Comparison of ENCODE assay signal across 24 cellular contexts in the genomic region with DNA sequence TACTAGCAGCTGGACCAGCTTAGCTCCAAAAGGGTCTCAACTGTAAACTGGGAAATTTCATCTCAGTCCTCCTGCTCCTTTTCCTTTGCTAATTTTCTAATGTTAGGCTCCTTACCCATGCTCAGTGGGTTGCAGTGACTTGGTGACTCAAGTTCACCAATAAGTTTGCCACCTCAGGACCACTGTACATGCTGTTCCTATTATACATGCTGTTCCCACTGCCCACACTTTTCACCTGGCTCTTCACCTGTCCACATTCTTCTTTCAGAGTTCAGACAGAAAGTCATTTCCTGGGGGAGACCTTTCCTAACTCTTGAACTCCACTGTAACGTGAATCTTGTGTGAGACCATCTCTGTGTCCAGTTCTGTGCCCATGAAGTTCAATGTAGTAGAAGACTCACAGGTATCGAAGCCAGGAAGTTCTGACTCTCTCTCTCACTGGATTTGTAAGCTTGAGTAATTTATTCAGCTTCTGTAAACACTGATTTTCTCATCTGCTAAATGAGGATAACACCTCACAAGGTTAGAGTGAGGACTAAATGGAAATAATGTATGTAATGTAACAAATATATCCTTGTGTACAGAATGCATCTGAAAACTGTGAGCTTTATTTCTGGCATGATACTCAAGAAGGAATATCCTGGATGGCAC. TPM values are rescaled to one million over a fixed set of nuclear protein-coding genes. Genes with fewer than 3 reads are reported as not detected.
DNase-seq lines count a peak whose midpoint lies in the region; ATAC-seq and TF ChIP-seq lines count a peak whose summit lies in the region.
"Had no signal": no experiment of that assay in that cellular context is flagged by ENCODE, and none has a peak within 500 bp of the region (broad histone marks: within the 10 kb centered on the region; RNA-seq: fewer than 3 reads in every experiment).

No MANE protein-coding gene starts in this region.

- intact Hi-C loops in natural killer cell (cut with micrococcal nuclease), result no loop called here

- CTCF ChIA-PET in activated CD4-positive, alpha-beta T cell treated with anti-CD3 and anti-CD28 coated beads, Interleukin-2, amount 10 ng/mL, durations not matched to agents 7 days and 5 days (lab: Charles Lee), result interaction anchor here (0.5 to 6.1 kb wide), 14 partner anchors 8 to 286 kb away, joined by 3 to 34 read pairs (median 4); a partner anchor contains a TSS

- peaks cover 83% of the 10 kb centered on the region for H3K4me1 Mint-ChIP-seq in activated CD4-positive, alpha-beta T cell treated with anti-CD3 and anti-CD28 coated beads, Interleukin-2, amount 10 ng/mL, durations not matched to agents 7 days and 5 days
- H3K4me1 Mint-ChIP-seq in activated naive CD8-positive, alpha-beta T cell (ENCODE audit: low read depth), result peaks cover 78% of the 10 kb centered on the region
- H3K4me1 Mint-ChIP-seq in natural killer cell, result peaks cover 53 to 71% of the 10 kb centered on the region in 2 donors

- H3K27ac ChIP-seq in KOPT-K1 (ENCODE audit: low read depth, low read length, poor library complexity, severe bottlenecking), result peak overlapping the region; percentile 99
- H3K27ac ChIP-seq: A549, cardiac muscle cell, hepatocyte, SJCRH30, uterus had no signal

- no peak for TF ChIP-seq CTCF in natural killer cell (IDR thresholded peaks at IDR 0.05)

- peaks cover 37% of the 10 kb centered on the region for H3K9me3 ChIP-seq in KOPT-K1 (ENCODE audit: insufficient read depth, low read length, poor library complexity, severe bottlenecking)
- H3K9me3 ChIP-seq: A549, BE2C, uterus had no signal

- H3K4me3 Mint-ChIP-seq in activated CD4-positive, alpha-beta T cell treated with anti-CD3 and anti-CD28 coated beads, Interleukin-2, amount 10 ng/mL, durations not matched to agents 7 days and 5 days, result peak overlapping the region; percentile 5
- H3K4me3 Mint-ChIP-seq in activated naive CD8-positive, alpha-beta T cell, result peak overlapping the region; percentile 77
- H3K4me3 Mint-ChIP-seq in natural killer cell, result no peak overlapping the region
- H3K4me3 Mint-ChIP-seq: WTC11 had no signal

- H3K27me3 Mint-ChIP-seq in activated CD4-positive, alpha-beta T cell treated with anti-CD3 and anti-CD28 coated beads, Interleukin-2, amount 10 ng/mL, durations not matched to agents 7 days and 5 days, result no peaks in the 10 kb centered on the region
- H3K27me3 Mint-ChIP-seq in activated naive CD8-positive, alpha-beta T cell, result no peaks in the 10 kb centered on the region
- H3K27me3 Mint-ChIP-seq in natural killer cell (ENCODE audit: low read depth in 2 of 2), result no peaks in the 10 kb centered on the region

- no peak for TF ChIP-seq POLR2A in erythroblast (IDR thresholded peaks at IDR 0.05; ENCODE audit: low read length)

- POLR2A ChIA-PET in activated CD4-positive, alpha-beta T cell treated with anti-CD3 and anti-CD28 coated beads, Interleukin-2, amount 10 ng/mL, durations not matched to agents 7 days and 5 days (lab: Charles Lee), result interaction anchor here (0.6 to 1.7 kb wide), 4 partner anchors 9 to 289 kb away, joined by 3 to 11 read pairs (median 4); no protein-coding TSS in a partner anchor

- peaks cover 52% of the 10 kb centered on the region for H3K36me3 Mint-ChIP-seq in activated CD4-positive, alpha-beta T cell treated with anti-CD3 and anti-CD28 coated beads, Interleukin-2, amount 10 ng/mL, durations not matched to agents 7 days and 5 days (ENCODE audit: low read depth)
- peaks cover 37% of the 10 kb centered on the region for H3K36me3 Mint-ChIP-seq in activated naive CD8-positive, alpha-beta T cell
- H3K36me3 Mint-ChIP-seq in natural killer cell, result peaks cover 19% of the 10 kb centered on the region
- H3K36me3 Mint-ChIP-seq: WTC11 had no signal

- ATAC-seq in natural killer cell (no peak), HG02759 (IDR thresholded peaks at IDR 0.05; ENCODE audit: unreplicated experiment) (no peak)
- ATAC-seq: A549, PC-3, WTC11 had no signal

- DNase-seq in activated CD4-positive, alpha-beta T cell treated with anti-CD3 and anti-CD28 coated beads, Interleukin-2, amount 10 ng/mL, durations not matched to agents 7 days and 5 days, result no peak
- DNase-seq in activated CD4-positive, alpha-beta T cell treated with anti-CD3 and anti-CD28 coated beads for 48 hours, result no peak
- no peak for DNase-seq in natural killer cell
- DNase-seq in stimulated activated CD8-positive, alpha-beta memory T cell treated with anti-CD3 and anti-CD28 coated beads, Interleukin-4, amount 100 ng/mL, for 48 hours, result no peak
- DNase-seq in erythroblast (lab: John Stamatoyannopoulos, UW), result no peak
- DNase-seq: BE2C, EL, foreskin melanocyte, NCI-H1092 treated with DMSO at 0.1 percent for 48 hours, NCI-H2029 treated with DMSO at 0.1 percent for 48 hours, SJCRH30, substantia nigra, uterus had no signal

- peak overlapping the region; percentile 96 for H3K27ac Mint-ChIP-seq in activated CD4-positive, alpha-beta T cell treated with anti-CD3 and anti-CD28 coated beads, Interleukin-2, amount 10 ng/mL, durations not matched to agents 7 days and 5 days
- peak overlapping the region; percentile 100 for H3K27ac Mint-ChIP-seq in activated naive CD8-positive, alpha-beta T cell
- H3K27ac Mint-ChIP-seq in natural killer cell, result peak overlapping the region; percentile 93 to 94
- H3K27ac Mint-ChIP-seq: WTC11 had no signal

- H3K36me3 ChIP-seq in KOPT-K1 (ENCODE audit: insufficient read depth, low read length), result peaks cover 20% of the 10 kb centered on the region
- H3K36me3 ChIP-seq: BE2C, cardiac muscle cell, SJCRH30, uterus had no signal

- H3K9me3 Mint-ChIP-seq in activated CD4-positive, alpha-beta T cell treated with anti-CD3 and anti-CD28 coated beads, Interleukin-2, amount 10 ng/mL, durations not matched to agents 7 days and 5 days, result peaks cover 18% of the 10 kb centered on the region
- H3K9me3 Mint-ChIP-seq in activated naive CD8-positive, alpha-beta T cell (ENCODE audit: low read depth), result no peaks in the 10 kb centered on the region
- no peaks in the 10 kb centered on the region for H3K9me3 Mint-ChIP-seq in natural killer cell

RNA-seq across cellular contexts. Expression of a gene that starts 17.9 kb away (rescaled TPM):
- total RNA-seq in activated CD4-positive, alpha-beta T cell treated with anti-CD3 and anti-CD28 coated beads, Interleukin-2, amount 10 ng/mL, durations not matched to agents 7 days and 5 days, result 100 to 1,000 TPM; 206 to 258 TPM
- total RNA-seq in natural killer cell, result 10 to 100 TPM; 30.4 to 93.4 (median 60.8) TPM
- total RNA-seq: cardiac muscle cell, dermis blood vessel endothelial cell, epithelial cell of proximal tubule, occipital lobe, PC-3, SJCRH30 had no signal
